In genomic region chr16:21937387-21937829, GRCh38 we compare ENCODE assay signal across 18 cellular contexts.
"Had no signal": no experiment of that assay in that cellular context is flagged by ENCODE, and none has a peak within 500 bp of the region (broad histone marks: within the 10 kb centered on the region; RNA-seq: fewer than 3 reads in every experiment).

No MANE protein-coding gene starts in this region.

- H3K4me3 Mint-ChIP-seq: stimulated activated naive B cell treated with anti-CD40 and anti-IgM and Interleukin-4, amounts not matched to agents 10 μg/mL and 1 μg/mL and 100 μg/mL, for 72 hours had no signal

- H3K36me3 Mint-ChIP-seq: activated naive CD4-positive, alpha-beta T cell treated with anti-CD3 and anti-CD28 coated beads, Interleukin-2, amount 50 U/mL, for 72 hours; stimulated activated naive B cell treated with anti-CD40 and anti-IgM and Interleukin-4, amounts not matched to agents 10 μg/mL and 1 μg/mL and 100 μg/mL, for 72 hours had no signal

- H3K27me3 ChIP-seq: body of pancreas, hepatocyte, suprapubic skin had no signal

- H3K36me3 ChIP-seq: suprapubic skin had no signal

- H3K9me3 ChIP-seq: body of pancreas, suprapubic skin had no signal

- ATAC-seq: activated naive CD4-positive, alpha-beta T cell treated with anti-CD3 and anti-CD28 coated beads, Interleukin-2, amount 50 U/mL, for 72 hours; body of pancreas; esophagus mucosa; stimulated activated naive B cell treated with anti-CD40 and anti-IgM and Interleukin-4, amounts not matched to agents 10 μg/mL and 1 μg/mL and 100 μg/mL, for 72 hours had no signal

- H3K9me3 Mint-ChIP-seq: activated naive CD4-positive, alpha-beta T cell treated with anti-CD3 and anti-CD28 coated beads, Interleukin-2, amount 50 U/mL, for 72 hours; stimulated activated naive B cell treated with anti-CD40 and anti-IgM and Interleukin-4, amounts not matched to agents 10 μg/mL and 1 μg/mL and 100 μg/mL, for 72 hours had no signal

- DNase-seq: activated CD4-positive, CD25-positive, alpha-beta regulatory T cell; activated effector memory CD4-positive, alpha-beta T cell treated with Interleukin-2 at 50 U/mL for 16 hours; amygdala; body of pancreas; caudate nucleus; islet precursor cell; retina; stimulated activated CD4-positive, alpha-beta T cell treated with anti-CD3 and anti-CD28 coated beads, Interleukin-2, amount 100 ng/mL, for 48 hours; stimulated activated naive B cell treated with anti-CD40 and anti-IgM and Interleukin-4, amounts not matched to agents 10 μg/mL and 1 μg/mL and 100 μg/mL, for 72 hours; trophoblast cell had no signal

- H3K79me2 ChIP-seq: hepatocyte, parathyroid adenoma had no signal

- H3K27ac Mint-ChIP-seq: stimulated activated naive B cell treated with anti-CD40 and anti-IgM and Interleukin-4, amounts not matched to agents 10 μg/mL and 1 μg/mL and 100 μg/mL, for 72 hours had no signal

- H3K27ac ChIP-seq: parathyroid adenoma, suprapubic skin had no signal

- H3K4me1 ChIP-seq: parathyroid adenoma had no signal

- H3K27me3 Mint-ChIP-seq: stimulated activated naive B cell treated with anti-CD40 and anti-IgM and Interleukin-4, amounts not matched to agents 10 μg/mL and 1 μg/mL and 100 μg/mL, for 72 hours had no signal

- H2AFZ ChIP-seq: hepatocyte, parathyroid adenoma had no signal

- FAIRE-seq: colon, endometrium had no signal

- H3K4me3 ChIP-seq: body of pancreas, hepatocyte, lung, suprapubic skin had no signal
